In the genomic region with DNA sequence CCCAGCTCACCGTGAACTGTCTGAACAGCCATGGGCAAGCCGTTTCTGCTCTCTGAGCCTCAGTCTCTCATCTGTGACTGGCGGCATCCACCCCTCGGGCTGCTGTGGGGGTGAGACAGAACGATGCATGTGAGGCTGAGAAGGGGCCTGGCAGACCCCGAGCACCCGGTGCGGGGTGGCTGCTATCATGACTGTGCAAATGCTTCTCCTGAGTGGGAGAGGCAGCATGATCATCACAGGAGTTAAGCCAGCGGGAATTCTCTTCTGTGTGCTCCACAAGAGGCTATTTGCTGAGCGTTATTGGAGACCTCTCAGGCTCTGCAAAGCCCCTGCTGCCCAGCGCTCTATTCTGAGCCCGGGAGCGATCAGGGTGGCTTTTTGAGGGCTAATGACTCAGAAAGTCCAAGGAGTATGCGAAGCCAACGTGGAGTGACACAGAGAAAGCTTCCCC, we compare ENCODE assay signal across 18 cellular contexts. TPM values are rescaled to one million over a fixed set of nuclear protein-coding genes. Genes with fewer than 3 reads are reported as not detected.
DNase-seq lines count a peak whose midpoint lies in the region; ATAC-seq and TF ChIP-seq lines count a peak whose summit lies in the region.
"Had no signal": no experiment of that assay in that cellular context is flagged by ENCODE, and none has a peak within 500 bp of the region (broad histone marks: within the 10 kb centered on the region; RNA-seq: fewer than 3 reads in every experiment).

No MANE protein-coding gene starts in this region.

- H2BK5ac ChIP-seq in neuronal stem cell (ENCODE audit: low read length) = peak overlapping the region; percentile 27

- H3K27ac ChIP-seq in fibroblast of lung (ENCODE audit: insufficient read depth, low read length) (peak overlapping the region; percentile 58), neuronal stem cell (replicated peaks; ENCODE audit: low read length) (peak overlapping the region; percentile 94)
- H3K27ac ChIP-seq: GM23248 had no signal

- H3K9me3 ChIP-seq in NT2/D1 (ENCODE audit: insufficient read depth, low read length) (no peaks in the 10 kb centered on the region), fibroblast of lung (ENCODE audit: control insufficient read depth, insufficient read depth, low read depth, low read length) (no peaks in the 10 kb centered on the region), neuronal stem cell (replicated peaks in 1 of 2; ENCODE audit: control insufficient read depth in 2 of 2, insufficient read depth in 1 of 2, low read depth in 1 of 2, low read length in 2 of 2) (no peaks in the 10 kb centered on the region)

- H4K20me1 ChIP-seq in fibroblast of lung (ENCODE audit: control insufficient read depth, extremely low read depth, insufficient read depth, low read length) = no peaks in the 10 kb centered on the region

- no peak overlapping the region for H2BK120ac ChIP-seq in neuronal stem cell (ENCODE audit: low read depth, low read length)

- H3K9ac ChIP-seq in NT2/D1 (ENCODE audit: insufficient read length, low read depth) (peak overlapping the region; percentile 76), fibroblast of lung (ENCODE audit: insufficient read depth, low read length) (no peak overlapping the region), neuronal stem cell (ENCODE audit: low read depth, low read length, poor library complexity) (no peak overlapping the region)
- H3K9ac ChIP-seq: GM23248 had no signal

- H3K79me2 ChIP-seq in fibroblast of lung (ENCODE audit: control insufficient read depth, insufficient read depth, low read length) = no peaks in the 10 kb centered on the region

- no peak overlapping the region for H3K4ac ChIP-seq in neuronal stem cell (ENCODE audit: low read length)

- H2AK5ac ChIP-seq in neuronal stem cell (ENCODE audit: low read depth, low read length) = no peak overlapping the region

- H4K8ac ChIP-seq in neuronal stem cell (ENCODE audit: low read depth, low read length) = no peak overlapping the region

- TF ChIP-seq CTCF in fibroblast of lung (conservative IDR thresholded peaks at IDR 0.05 in 1 of 2, IDR thresholded peaks at IDR 0.05 in 1 of 2; ENCODE audit: low read depth in 1 of 2, low read length in 2 of 2) = no peak

- no peak for ATAC-seq in HG03571 (IDR thresholded peaks at IDR 0.05; ENCODE audit: unreplicated experiment)
- ATAC-seq in HG02840 (IDR thresholded peaks at IDR 0.05; ENCODE audit: low FRiP score, unreplicated experiment) = no peak
- ATAC-seq in GM18511 (IDR thresholded peaks at IDR 0.05; ENCODE audit: unreplicated experiment) = no peak
- ATAC-seq: activated T-cell treated with anti-CD3 and anti-CD28 coated beads, Interleukin-2, amount 50 U/mL, for 72 hours; naive thymus-derived CD8-positive, alpha-beta T cell had no signal

- H3K18ac ChIP-seq in neuronal stem cell (ENCODE audit: low read length) = peak overlapping the region; percentile 88

- H3K14ac ChIP-seq in neuronal stem cell (ENCODE audit: low read length) = no peak overlapping the region

- H3K4me1 ChIP-seq in NT2/D1 (ENCODE audit: insufficient read depth, insufficient read length) (peaks cover 6% of the 10 kb centered on the region), fibroblast of lung (ENCODE audit: control insufficient read depth, extremely low read depth, insufficient read depth, low read length) (peaks cover 32% of the 10 kb centered on the region), neuronal stem cell (ENCODE audit: control insufficient read depth in 2 of 2, insufficient read depth in 1 of 2, low read depth in 1 of 2, low read length in 2 of 2) (peaks cover 29 to 30% of the 10 kb centered on the region in 2 donors)

- CTCF ChIA-PET in activated naive CD4-positive, alpha-beta T cell treated with anti-CD3 and anti-CD28 coated beads for 36 hours (lab: Charles Lee) = no interaction called here

- peak overlapping the region; percentile 82 for H2BK15ac ChIP-seq in neuronal stem cell (ENCODE audit: low read length)

- H3K23ac ChIP-seq in neuronal stem cell (ENCODE audit: low read depth, low read length, poor library complexity) = no peak overlapping the region

- no peak overlapping the region for H2AFZ ChIP-seq in fibroblast of lung (ENCODE audit: low read length)
- H2AFZ ChIP-seq in neuronal stem cell (ENCODE audit: low read length) = peak overlapping the region; percentile 81

- H3K27me3 Mint-ChIP-seq in activated naive CD4-positive, alpha-beta T cell treated with anti-CD3 and anti-CD28 coated beads for 36 hours (ENCODE audit: low read depth) = no peaks in the 10 kb centered on the region
- H3K27me3 Mint-ChIP-seq: central memory CD8-positive, alpha-beta T cell had no signal

- H3K36me3 ChIP-seq in NT2/D1 (ENCODE audit: insufficient read depth, insufficient read length, low read length) = no peaks in the 10 kb centered on the region
- H3K36me3 ChIP-seq in fibroblast of lung (ENCODE audit: control insufficient read depth, insufficient read depth, low read length) = no peaks in the 10 kb centered on the region
- H3K36me3 ChIP-seq in neuronal stem cell (replicated peaks in 1 of 2; ENCODE audit: control insufficient read depth in 2 of 2, insufficient read depth in 2 of 2, low read length in 2 of 2) = no peaks in the 10 kb centered on the region

- no peaks in the 10 kb centered on the region for H3K79me1 ChIP-seq in neuronal stem cell (ENCODE audit: low read depth, low read length)

- intact Hi-C loops in activated naive CD4-positive, alpha-beta T cell treated with anti-CD3 and anti-CD28 coated beads for 36 hours (cut with micrococcal nuclease) = no loop called here

- H3K27ac Mint-ChIP-seq in activated naive CD4-positive, alpha-beta T cell treated with anti-CD3 and anti-CD28 coated beads for 36 hours = no peak overlapping the region
- H3K27ac Mint-ChIP-seq: activated CD4-positive, alpha-beta memory T cell treated with anti-CD3 and anti-CD28 coated beads, Interleukin-2, amount 10 ng/mL, durations not matched to agents 7 days and 5 days; activated naive CD8-positive, alpha-beta T cell treated with anti-CD3 and anti-CD28 coated beads, Interleukin-2, amount 10 ng/mL, durations not matched to agents 7 days and 5 days; activated T-cell treated with anti-CD3 and anti-CD28 coated beads, Interleukin-2, amount 50 U/mL, for 72 hours had no signal

- peak; percentile 11 for DNase-seq in EH (ENCODE audit: low read depth)
- DNase-seq in NT2/D1 (ENCODE audit: low read depth, low spot score) = no peak
- peak in 1 of 2 donors; percentile 52 for DNase-seq in fibroblast of lung (ENCODE audit: low read depth in 2 of 2)
- peak; percentile 31 for DNase-seq in neuronal stem cell (ENCODE audit: low spot score)
- no peak for DNase-seq in activated naive CD4-positive, alpha-beta T cell treated with anti-CD3 and anti-CD28 coated beads for 36 hours
- DNase-seq: activated CD4-positive, alpha-beta memory T cell treated with anti-CD3 and anti-CD28 coated beads, Interleukin-2, amount 10 ng/mL, durations not matched to agents 7 days and 5 days; activated naive CD8-positive, alpha-beta T cell treated with anti-CD3 and anti-CD28 coated beads, Interleukin-2, amount 10 ng/mL, durations not matched to agents 7 days and 5 days; activated T-cell treated with anti-CD3 and anti-CD28 coated beads, Interleukin-2, amount 50 U/mL, for 72 hours; NCI-H510A; OCI-M1; stimulated activated CD4-positive, alpha-beta T cell treated with anti-CD3 and anti-CD28 coated beads, Interleukin-4, amount 100 ng/mL, for 1 hour; stimulated activated CD8-positive, alpha-beta memory T cell treated with anti-CD3 and anti-CD28 coated beads, Interleukin-4, amount 100 ng/mL, for 48 hours had no signal

- no CpG with 5 or more reads among the region's 15 CpGs for WGBS in neuronal stem cell (ENCODE audit: extremely low coverage in 2 of 2, insufficient read length in 2 of 2, insufficient replicate concordance in 1 of 2), 2 donors

- no peaks in the 10 kb centered on the region for H3K27me3 ChIP-seq in NT2/D1 (ENCODE audit: insufficient read depth, insufficient read length)
- H3K27me3 ChIP-seq in fibroblast of lung (ENCODE audit: control insufficient read depth, insufficient read depth, low read length) = no peaks in the 10 kb centered on the region
- H3K27me3 ChIP-seq in neuronal stem cell (ENCODE audit: control insufficient read depth in 3 of 3, insufficient read depth in 3 of 3, low read depth in 1 of 3, low read length in 3 of 3) = no peaks in the 10 kb centered on the region

- no peak overlapping the region for H2BK12ac ChIP-seq in neuronal stem cell (ENCODE audit: low read length)

- no peak overlapping the region for H3K4me3 Mint-ChIP-seq in activated naive CD4-positive, alpha-beta T cell treated with anti-CD3 and anti-CD28 coated beads for 36 hours
- H3K4me3 Mint-ChIP-seq: activated CD4-positive, alpha-beta memory T cell treated with anti-CD3 and anti-CD28 coated beads, Interleukin-2, amount 10 ng/mL, durations not matched to agents 7 days and 5 days; activated naive CD8-positive, alpha-beta T cell treated with anti-CD3 and anti-CD28 coated beads, Interleukin-2, amount 10 ng/mL, durations not matched to agents 7 days and 5 days; activated T-cell treated with anti-CD3 and anti-CD28 coated beads, Interleukin-2, amount 50 U/mL, for 72 hours; central memory CD8-positive, alpha-beta T cell; naive thymus-derived CD8-positive, alpha-beta T cell had no signal

- peaks cover 4% of the 10 kb centered on the region for H3K4me1 Mint-ChIP-seq in activated naive CD4-positive, alpha-beta T cell treated with anti-CD3 and anti-CD28 coated beads for 36 hours (ENCODE audit: low read depth)
- H3K4me1 Mint-ChIP-seq: activated CD4-positive, alpha-beta memory T cell treated with anti-CD3 and anti-CD28 coated beads, Interleukin-2, amount 10 ng/mL, durations not matched to agents 7 days and 5 days; central memory CD8-positive, alpha-beta T cell had no signal

- no peaks in the 10 kb centered on the region for H3K36me3 Mint-ChIP-seq in activated naive CD4-positive, alpha-beta T cell treated with anti-CD3 and anti-CD28 coated beads for 36 hours (ENCODE audit: low read depth)
- H3K36me3 Mint-ChIP-seq: activated naive CD8-positive, alpha-beta T cell treated with anti-CD3 and anti-CD28 coated beads, Interleukin-2, amount 10 ng/mL, durations not matched to agents 7 days and 5 days; naive thymus-derived CD8-positive, alpha-beta T cell had no signal

- H3K9me3 Mint-ChIP-seq in activated naive CD4-positive, alpha-beta T cell treated with anti-CD3 and anti-CD28 coated beads for 36 hours = no peaks in the 10 kb centered on the region
- H3K9me3 Mint-ChIP-seq: activated CD4-positive, alpha-beta memory T cell treated with anti-CD3 and anti-CD28 coated beads, Interleukin-2, amount 10 ng/mL, durations not matched to agents 7 days and 5 days; activated naive CD8-positive, alpha-beta T cell treated with anti-CD3 and anti-CD28 coated beads, Interleukin-2, amount 10 ng/mL, durations not matched to agents 7 days and 5 days; activated T-cell treated with anti-CD3 and anti-CD28 coated beads, Interleukin-2, amount 50 U/mL, for 72 hours; central memory CD8-positive, alpha-beta T cell; naive thymus-derived CD8-positive, alpha-beta T cell had no signal

- H3K4me2 ChIP-seq in fibroblast of lung (ENCODE audit: extremely low read depth, insufficient read depth, low read length) = peak overlapping the region; percentile 80
- peak overlapping the region; percentile 24 for H3K4me2 ChIP-seq in neuronal stem cell (ENCODE audit: insufficient read depth, low read length, poor library complexity, severe bottlenecking)

- H4K91ac ChIP-seq in neuronal stem cell (ENCODE audit: low read depth, low read length, poor library complexity) = peak overlapping the region; percentile 73

- peak overlapping the region; percentile 29 for H3K4me3 ChIP-seq in NT2/D1 (ENCODE audit: insufficient read length, low read depth)
- H3K4me3 ChIP-seq in fibroblast of lung (replicated peaks in 1 of 4; ENCODE audit: control extremely low read depth in 1 of 4, insufficient read depth in 1 of 4, low read depth in 3 of 4, low read length in 4 of 4) = no peak overlapping the region
- no peak overlapping the region for H3K4me3 ChIP-seq in neuronal stem cell (ENCODE audit: low read length in 2 of 2)
- H3K4me3 ChIP-seq: GM23248 had no signal

RNA-seq across cellular contexts. Expression of gene ID2, which starts 45.8 kb away (rescaled TPM):
- total RNA-seq in fibroblast of lung = 66.6 and 150 TPM in 2 replicates
- 23.1 and 92.5 TPM in 2 replicates for polyA plus RNA-seq in fibroblast of lung
- 19.0 and 59.9 TPM in 2 replicates for polyA plus RNA-seq in fibroblast of lung (2012)
- polyA minus RNA-seq in fibroblast of lung (ENCODE audit: low replicate concordance) = 20.2 and 61.7 TPM in 2 replicates
- polyA plus RNA-seq in neuronal stem cell (2013, experiment 1 of 2) = 252 TPM
- 263 TPM for polyA plus RNA-seq in neuronal stem cell (2013, experiment 2 of 2)
- 10 to 100 TPM; 73.9 to 81.9 TPM for total RNA-seq in activated naive CD4-positive, alpha-beta T cell treated with anti-CD3 and anti-CD28 coated beads for 36 hours

Comparison
In these comparisons a context has a peak if more than half of its experiments do, and no peak if none do; other contexts are left out.
1. DNase-seq: peak in EH (single experiment) and neuronal stem cell (single experiment); none in NT2/D1 (single experiment) and activated naive CD4-positive, alpha-beta T cell treated with anti-CD3 and anti-CD28 coated beads for 36 hours (single experiment).